In genomic region chr7:100890640-100891521, GRCh38 we compare ENCODE assay signal across 8 cellular contexts. TPM values are rescaled to one million over a fixed set of nuclear protein-coding genes. Genes with fewer than 3 reads are reported as not detected.
DNase-seq lines count a peak whose midpoint lies in the region; ATAC-seq and TF ChIP-seq lines count a peak whose summit lies in the region.

No MANE protein-coding gene starts in this region.

- ATAC-seq in body of pancreas (no peak), HG03565 (IDR thresholded peaks at IDR 0.05; ENCODE audit: unreplicated experiment) (no peak), GM18873 (IDR thresholded peaks at IDR 0.05; ENCODE audit: low FRiP score, unreplicated experiment) (no peak), HG02981 (IDR thresholded peaks at IDR 0.05; ENCODE audit: unreplicated experiment) (no peak)

- H3K27me3 ChIP-seq in body of pancreas = peaks cover 0 to 9% of the 10 kb centered on the region in 2 donors

- H3K4me1 ChIP-seq in body of pancreas = peaks cover 49% of the 10 kb centered on the region
- H3K4me1 ChIP-seq in urinary bladder (ENCODE audit: insufficient read depth) = no peaks in the 10 kb centered on the region

- DNase-seq in stimulated activated CD4-positive, alpha-beta T cell treated with anti-CD3 and anti-CD28 coated beads, Interleukin-15, amount 100 ng/mL, for 24 hours = peak; percentile 29
- no peak for DNase-seq in stimulated activated CD4-positive, alpha-beta T cell treated with anti-CD3 and anti-CD28 coated beads, Interleukin-2, amount 100 ng/mL, for 48 hours
- DNase-seq in body of pancreas (no peak), medulla oblongata (ENCODE audit: extremely low spot score) (peak; percentile 12)

- intact Hi-C loops in body of pancreas (cut with DNase I) = no loop called here

- H3K4me3 ChIP-seq in body of pancreas (no peak overlapping the region), urinary bladder (ENCODE audit: low read depth, low read length) (peak overlapping the region; percentile 44)

- 33 to 41% methylated on average over 28 to 43 of the region's 43 CpGs for WGBS in body of pancreas, 2 donors
- 10% methylated on average over 43 of the region's 43 CpGs for WGBS in urinary bladder

- H3K36me3 ChIP-seq in body of pancreas (replicated peaks in 1 of 2; ENCODE audit: insufficient read depth in 1 of 2, low read depth in 2 of 2) (peaks cover 6 to 9% of the 10 kb centered on the region in 2 donors), urinary bladder (ENCODE audit: insufficient read depth) (no peaks in the 10 kb centered on the region)

- TF ChIP-seq POLR2A in body of pancreas (IDR thresholded peaks at IDR 0.05) = no peak

- peak overlapping the region; percentile 85 to 96 (median 93) for H3K27ac ChIP-seq in body of pancreas
- H3K27ac ChIP-seq in urinary bladder (ENCODE audit: low read depth) = peak overlapping the region; percentile 93

- TF ChIP-seq CTCF in body of pancreas (IDR thresholded peaks at IDR 0.05) = no peak

- no peaks in the 10 kb centered on the region for H3K9me3 ChIP-seq in body of pancreas

RNA-seq across cellular contexts. Expression of gene UFSP1, which starts 1.4 kb away (rescaled TPM):
- 1 to 10 TPM; 6.2 to 7.9 TPM for total RNA-seq in body of pancreas
- total RNA-seq in urinary bladder = 2.6 TPM
- polyA plus RNA-seq in urinary bladder = 6.2 TPM

RNA-seq across cellular contexts. Expression of gene ACHE, which starts 4.8 kb away (rescaled TPM):
- total RNA-seq in body of pancreas (1 to 10 TPM; 6.2 to 7.3 TPM), urinary bladder (4.0 TPM)
- 4.3 TPM for polyA plus RNA-seq in urinary bladder

RNA-seq across cellular contexts. Expression of gene SRRT, which starts 16.0 kb away (rescaled TPM):
- total RNA-seq in body of pancreas (10 to 100 TPM; 54.7 to 60.7 TPM), urinary bladder (31.2 TPM)
- 69.9 TPM for polyA plus RNA-seq in urinary bladder

RNA-seq across cellular contexts. Expression of gene TRIP6, which starts 23.7 kb away (rescaled TPM):
- total RNA-seq in body of pancreas = 10 to 100 TPM; 34.9 to 43.6 TPM
- total RNA-seq in urinary bladder = 38.0 TPM
- 80.0 TPM for polyA plus RNA-seq in urinary bladder

RNA-seq across cellular contexts. Expression of gene SLC12A9, which starts 38.4 kb away (rescaled TPM):
- total RNA-seq in body of pancreas (10 to 100 TPM; 12.7 to 38.9 TPM), urinary bladder (13.6 TPM)
- 29.0 TPM for polyA plus RNA-seq in urinary bladder

Comparison
In these comparisons a context has a peak if more than half of its experiments do, and no peak if none do; other contexts are left out.
1. DNase-seq: peak in stimulated activated CD4-positive, alpha-beta T cell treated with anti-CD3 and anti-CD28 coated beads, Interleukin-15, amount 100 ng/mL, for 24 hours (single experiment) and medulla oblongata (single experiment); none in stimulated activated CD4-positive, alpha-beta T cell treated with anti-CD3 and anti-CD28 coated beads, Interleukin-2, amount 100 ng/mL, for 48 hours (0 of 2) and body of pancreas (0 of 4).